ENCODE assay signal across 1 cellular context in genomic region chr19:6103894-6104293, GRCh38.
TF ChIP-seq lines count a peak whose summit lies in the region.

No MANE protein-coding gene starts in this region.

TF ChIP-seq in liver, 16 proteins besides CTCF, POLR2A, EP300 and RAD21:
- TF ChIP-seq RXRA (IDR thresholded peaks at IDR 0.05) (peak in 1 of 2 donors; percentile 15), HNF4G (IDR thresholded peaks at IDR 0.05) (peak; percentile 33), SP1 (IDR thresholded peaks at IDR 0.05) (peak; percentile 18), HNF4A (conservative IDR thresholded peaks at IDR 0.05) (peak; percentile 19 to 63), EGR1 (IDR thresholded peaks at IDR 0.05; ENCODE audit: low read depth in 2 of 2) (no peak)
